In the genomic region with DNA sequence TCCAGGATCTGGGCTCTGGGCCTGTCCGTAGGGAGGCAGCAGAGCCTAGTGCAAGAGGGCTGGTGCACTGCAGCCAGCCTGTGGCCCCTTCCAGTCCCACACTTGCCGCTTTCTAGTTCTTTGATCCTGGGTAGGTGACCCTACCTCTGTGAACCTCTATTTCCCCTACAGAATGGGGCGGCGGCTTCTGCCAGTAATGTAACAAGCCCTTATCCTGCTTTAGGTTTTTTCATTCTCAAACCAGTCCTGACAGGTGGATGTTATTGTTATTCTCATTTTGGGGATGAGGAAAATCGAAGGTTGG, we compare ENCODE assay signal across 8 cellular contexts. TPM values are rescaled to one million over a fixed set of nuclear protein-coding genes. Genes with fewer than 3 reads are reported as not detected.
DNase-seq lines count a peak whose midpoint lies in the region; ATAC-seq and TF ChIP-seq lines count a peak whose summit lies in the region.

No MANE protein-coding gene starts in this region.

- H3K4me3 ChIP-seq in cardiac muscle cell = peak overlapping the region; percentile 81
- H3K4me3 ChIP-seq in gastrocnemius medialis = peak overlapping the region; percentile 78 to 98 (median 93)

- peaks cover 3% of the 10 kb centered on the region for H3K4me1 ChIP-seq in cardiac muscle cell (ENCODE audit: low read depth)
- H3K4me1 ChIP-seq in gastrocnemius medialis = peaks cover 11 to 16% of the 10 kb centered on the region in 2 donors

- H3K36me3 ChIP-seq in cardiac muscle cell (peaks cover 5% of the 10 kb centered on the region), gastrocnemius medialis (peaks cover 0 to 12% of the 10 kb centered on the region in 2 donors)

- H3K9me3 ChIP-seq in T-helper 17 cell (ENCODE audit: control insufficient read depth, low read length, poor library complexity, severe bottlenecking) = no peaks in the 10 kb centered on the region
- no peaks in the 10 kb centered on the region for H3K9me3 ChIP-seq in cardiac muscle cell (ENCODE audit: low read depth)
- H3K9me3 ChIP-seq in gastrocnemius medialis = no peaks in the 10 kb centered on the region

- TF ChIP-seq CTCF in cardiac muscle cell (IDR thresholded peaks at IDR 0.05; ENCODE audit: low read depth, low read length) (peak; percentile 38), gastrocnemius medialis (IDR thresholded peaks at IDR 0.05 in 4 of 5, conservative IDR thresholded peaks at IDR 0.05 in 1 of 5) (peak in 3 of 5 experiments; percentile 11 to 33 (median 23))

- H3K27ac ChIP-seq in cardiac muscle cell = peak overlapping the region; percentile 71
- H3K27ac ChIP-seq in gastrocnemius medialis = peak overlapping the region; percentile 85 to 96 (median 94)

- peak; percentile 16 for ATAC-seq in GM21576 (IDR thresholded peaks at IDR 0.05; ENCODE audit: unreplicated experiment)
- no peak for ATAC-seq in T-helper 17 cell
- no peak for ATAC-seq in gastrocnemius medialis

- H3K4me1 Mint-ChIP-seq in T-helper 17 cell = peaks cover 9% of the 10 kb centered on the region

- DNase-seq in AML-193 (lab: John Stamatoyannopoulos, UW) (peak; percentile 27 to 28), T-helper 17 cell (no peak), cardiac muscle cell (ENCODE audit: low read depth in 1 of 2, low spot score in 1 of 2) (peak in 1 of 2 donors; percentile 60), gastrocnemius medialis (no peak), NCI-H1417 treated with DMSO at 0.1 percent for 48 hours (lab: John Stamatoyannopoulos, UW) (no peak), KG1 (lab: John Stamatoyannopoulos, UW) (no peak)
- DNase-seq in activated CD4-positive, alpha-beta T cell treated with anti-CD3 and anti-CD28 coated beads for 48 hours = no peak

- intact Hi-C loops in gastrocnemius medialis (cut with DNase I; ENCODE audit: low total_unique reads) = loop anchor here (1.0 kb wide), 1 partner anchor 27 kb away; a partner anchor contains a TSS

- H3K27me3 Mint-ChIP-seq in T-helper 17 cell = no peaks in the 10 kb centered on the region

- H3K27me3 ChIP-seq in cardiac muscle cell (no peaks in the 10 kb centered on the region), gastrocnemius medialis (no peaks in the 10 kb centered on the region)

- in situ Hi-C loops in gastrocnemius medialis (cut with MboI; ENCODE audit: low sequenced_read_pairs in 4 of 4) = no loop called here

- peak overlapping the region; percentile 83 for H3K27ac Mint-ChIP-seq in T-helper 17 cell

- TF ChIP-seq POLR2A in gastrocnemius medialis (IDR thresholded peaks at IDR 0.05) = no peak

- H3K36me3 Mint-ChIP-seq in T-helper 17 cell (ENCODE audit: low read depth) = no peaks in the 10 kb centered on the region

- peak overlapping the region; percentile 88 for H3K4me3 Mint-ChIP-seq in T-helper 17 cell

RNA-seq across cellular contexts. Expression of a gene that starts 0.7 kb away (rescaled TPM):
- total RNA-seq in T-helper 17 cell (10 to 100 TPM; 32.0 to 33.6 TPM), cardiac muscle cell (48.1 and 55.4 TPM in 2 replicates), gastrocnemius medialis (10 to 100 TPM; 24.5 to 38.4 (median 27.0) TPM)
- 27.7 and 28.3 TPM in 2 replicates for polyA plus RNA-seq in cardiac muscle cell

RNA-seq across cellular contexts. Expression of a gene that starts 9.5 kb away (rescaled TPM):
- total RNA-seq in T-helper 17 cell (1 to 10 TPM; 7.8 to 9.2 TPM), cardiac muscle cell (43.2 and 61.8 TPM in 2 replicates), gastrocnemius medialis (10 to 100 TPM; 19.6 to 43.1 (median 25.6) TPM)
- polyA plus RNA-seq in cardiac muscle cell = 41.9 and 57.9 TPM in 2 replicates

RNA-seq across cellular contexts. Expression of a gene that starts 12.1 kb away (rescaled TPM):
- total RNA-seq in T-helper 17 cell (under 1 TPM; 0.37 to 0.42 TPM), cardiac muscle cell (1.1 and 1.5 TPM in 2 replicates), gastrocnemius medialis (1 to 10 TPM in 1 of 4 donors, under 1 TPM in 1, not detected in 2; 0.69 to 2.1 TPM)
- polyA plus RNA-seq in cardiac muscle cell = 0.68 and 1.3 TPM in 2 replicates

RNA-seq across cellular contexts. Expression of a gene that starts 13.5 kb away (rescaled TPM):
- total RNA-seq in T-helper 17 cell = 1 to 10 TPM; 2.6 to 4.0 TPM
- total RNA-seq in cardiac muscle cell = 24.4 and 24.6 TPM in 2 replicates
- 16.0 and 21.8 TPM in 2 replicates for polyA plus RNA-seq in cardiac muscle cell
- total RNA-seq in gastrocnemius medialis = 1 to 10 TPM in 3 of 4 donors, under 1 TPM in 1; 0.15 to 2.2 (median 1.4) TPM

RNA-seq across cellular contexts. Expression of a gene that starts 18.9 kb away (rescaled TPM):
- total RNA-seq in T-helper 17 cell (10 to 100 TPM; 28.2 to 31.4 TPM), cardiac muscle cell (81.4 and 100.0 TPM in 2 replicates), gastrocnemius medialis (10 to 100 TPM; 40.3 to 77.0 (median 73.5) TPM)
- 117 and 122 TPM in 2 replicates for polyA plus RNA-seq in cardiac muscle cell

Comparison
In these comparisons a context has a peak if more than half of its experiments do, and no peak if none do; other contexts are left out.
1. DNase-seq: peak in AML-193 (2 of 2); none in T-helper 17 cell (0 of 3), gastrocnemius medialis (0 of 2), NCI-H1417 treated with DMSO at 0.1 percent for 48 hours (single experiment), KG1 (single experiment) and activated CD4-positive, alpha-beta T cell treated with anti-CD3 and anti-CD28 coated beads for 48 hours (single experiment).